In the genomic region with DNA sequence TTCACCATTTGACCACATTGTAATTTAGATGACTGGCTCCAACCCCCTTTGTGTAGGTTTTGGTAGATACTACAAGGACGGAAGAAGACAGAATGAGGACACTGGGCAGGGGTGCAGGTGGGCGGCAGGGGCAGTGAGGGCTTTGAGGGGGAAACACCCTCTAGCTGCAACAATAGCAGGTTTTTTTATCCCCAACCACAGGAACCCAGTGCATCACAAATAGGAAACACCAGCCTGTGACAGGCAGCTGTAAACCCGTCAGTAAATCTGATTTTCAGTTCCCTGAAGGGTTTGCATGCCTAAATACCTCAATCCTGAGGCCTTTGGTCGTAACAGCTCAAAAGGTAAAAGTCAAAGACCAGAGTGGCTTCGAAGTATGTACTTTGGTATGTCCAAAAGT, we compare ENCODE assay signal across 1 cellular context.
A peak's percentile ranks its signal among the peaks of the same experiment; 100 is the strongest.
TF ChIP-seq lines count a peak whose summit lies in the region.

No MANE protein-coding gene starts in this region.

TF ChIP-seq in GM12878, 131 proteins besides CTCF, POLR2A, EP300 and RAD21 (continued from another document and continues in another):
- no peak for TF ChIP-seq IRF3 (IDR thresholded peaks at IDR 0.05)
- TF ChIP-seq RB1 (IDR thresholded peaks at IDR 0.05; ENCODE audit: borderline replicate concordance) = no peak
- TF ChIP-seq WRNIP1 (IDR thresholded peaks at IDR 0.05; ENCODE audit: borderline replicate concordance, low read depth, low read length) = no peak
- no peak for TF ChIP-seq E2F8 (IDR thresholded peaks at IDR 0.05; ENCODE audit: low read depth, partially characterized antibody)
- TF ChIP-seq ZNF687 (IDR thresholded peaks at IDR 0.05) = no peak
- no peak for TF ChIP-seq NRF1 (conservative IDR thresholded peaks at IDR 0.05; ENCODE audit: low read depth, low read length)
- TF ChIP-seq TCF12 (IDR thresholded peaks at IDR 0.05; ENCODE audit: low read depth, low read length) = peak; percentile 55; the same call in 1 of the 2 replicates
- no peak for TF ChIP-seq BMI1 (IDR thresholded peaks at IDR 0.05; ENCODE audit: borderline replicate concordance)
- TF ChIP-seq, protein P1, sequence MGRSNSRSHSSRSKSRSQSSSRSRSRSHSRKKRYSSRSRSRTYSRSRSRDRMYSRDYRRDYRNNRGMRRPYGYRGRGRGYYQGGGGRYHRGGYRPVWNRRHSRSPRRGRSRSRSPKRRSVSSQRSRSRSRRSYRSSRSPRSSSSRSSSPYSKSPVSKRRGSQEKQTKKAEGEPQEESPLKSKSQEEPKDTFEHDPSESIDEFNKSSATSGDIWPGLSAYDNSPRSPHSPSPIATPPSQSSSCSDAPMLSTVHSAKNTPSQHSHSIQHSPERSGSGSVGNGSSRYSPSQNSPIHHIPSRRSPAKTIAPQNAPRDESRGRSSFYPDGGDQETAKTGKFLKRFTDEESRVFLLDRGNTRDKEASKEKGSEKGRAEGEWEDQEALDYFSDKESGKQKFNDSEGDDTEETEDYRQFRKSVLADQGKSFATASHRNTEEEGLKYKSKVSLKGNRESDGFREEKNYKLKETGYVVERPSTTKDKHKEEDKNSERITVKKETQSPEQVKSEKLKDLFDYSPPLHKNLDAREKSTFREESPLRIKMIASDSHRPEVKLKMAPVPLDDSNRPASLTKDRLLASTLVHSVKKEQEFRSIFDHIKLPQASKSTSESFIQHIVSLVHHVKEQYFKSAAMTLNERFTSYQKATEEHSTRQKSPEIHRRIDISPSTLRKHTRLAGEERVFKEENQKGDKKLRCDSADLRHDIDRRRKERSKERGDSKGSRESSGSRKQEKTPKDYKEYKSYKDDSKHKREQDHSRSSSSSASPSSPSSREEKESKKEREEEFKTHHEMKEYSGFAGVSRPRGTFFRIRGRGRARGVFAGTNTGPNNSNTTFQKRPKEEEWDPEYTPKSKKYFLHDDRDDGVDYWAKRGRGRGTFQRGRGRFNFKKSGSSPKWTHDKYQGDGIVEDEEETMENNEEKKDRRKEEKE (IDR thresholded peaks at IDR 0.05) = no peak
- TF ChIP-seq IKZF1 (conservative IDR thresholded peaks at IDR 0.05) = peak; percentile 63
- peak; percentile 56; the same call in 1 of the 2 replicates for TF ChIP-seq ZBED1 (IDR thresholded peaks at IDR 0.05; ENCODE audit: borderline replicate concordance)
- TF ChIP-seq YY1 (IDR thresholded peaks at IDR 0.05; ENCODE audit: low read depth, low read length) = no peak
- no peak for TF ChIP-seq E2F4 (IDR thresholded peaks at IDR 0.05; ENCODE audit: low read depth, low read length)
- peak; percentile 32; the same call in 1 of the 2 replicates for TF ChIP-seq EED (IDR thresholded peaks at IDR 0.05; ENCODE audit: low read depth)
- peak; percentile 67; a peak in 2 of 4 replicates for TF ChIP-seq IKZF2 (IDR thresholded peaks at IDR 0.05)
- no peak for TF ChIP-seq POLR2AphosphoS5 (IDR thresholded peaks at IDR 0.05; ENCODE audit: low read length)
- no peak for TF ChIP-seq ZZZ3 (IDR thresholded peaks at IDR 0.05; ENCODE audit: control insufficient read depth, insufficient read length, low read depth)
- no peak for TF ChIP-seq TAF1 (IDR thresholded peaks at IDR 0.05; ENCODE audit: borderline replicate concordance, low read depth, low read length)
- peak; percentile 44; the same call in 1 of the 2 replicates for TF ChIP-seq NR2F1 (conservative IDR thresholded peaks at IDR 0.05)
- TF ChIP-seq, protein P2, sequence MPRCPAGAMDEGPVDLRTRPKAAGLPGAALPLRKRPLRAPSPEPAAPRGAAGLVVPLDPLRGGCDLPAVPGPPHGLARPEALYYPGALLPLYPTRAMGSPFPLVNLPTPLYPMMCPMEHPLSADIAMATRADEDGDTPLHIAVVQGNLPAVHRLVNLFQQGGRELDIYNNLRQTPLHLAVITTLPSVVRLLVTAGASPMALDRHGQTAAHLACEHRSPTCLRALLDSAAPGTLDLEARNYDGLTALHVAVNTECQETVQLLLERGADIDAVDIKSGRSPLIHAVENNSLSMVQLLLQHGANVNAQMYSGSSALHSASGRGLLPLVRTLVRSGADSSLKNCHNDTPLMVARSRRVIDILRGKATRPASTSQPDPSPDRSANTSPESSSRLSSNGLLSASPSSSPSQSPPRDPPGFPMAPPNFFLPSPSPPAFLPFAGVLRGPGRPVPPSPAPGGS (IDR thresholded peaks at IDR 0.05; ENCODE audit: borderline replicate concordance, insufficient read depth, low read depth, low read length, poor library complexity, severe bottlenecking) = no peak
- no peak for TF ChIP-seq CBX3 (IDR thresholded peaks at IDR 0.05; ENCODE audit: borderline replicate concordance, low read depth)
- peak; percentile 65; the same call in 1 of the 2 replicates for TF ChIP-seq CBFB (IDR thresholded peaks at IDR 0.05; ENCODE audit: low read depth)
- TF ChIP-seq CEBPB (IDR thresholded peaks at IDR 0.05; ENCODE audit: borderline replicate concordance in 1 of 2, low read depth in 2 of 2, low read length in 2 of 2) = no peak
- TF ChIP-seq, protein P3, sequence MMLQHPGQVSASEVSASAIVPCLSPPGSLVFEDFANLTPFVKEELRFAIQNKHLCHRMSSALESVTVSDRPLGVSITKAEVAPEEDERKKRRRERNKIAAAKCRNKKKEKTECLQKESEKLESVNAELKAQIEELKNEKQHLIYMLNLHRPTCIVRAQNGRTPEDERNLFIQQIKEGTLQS (IDR thresholded peaks at IDR 0.05; ENCODE audit: borderline replicate concordance, extremely low read depth, low read depth, low read length) = no peak
- TF ChIP-seq SIX5 (IDR thresholded peaks at IDR 0.05; ENCODE audit: low read depth, low read length, severe bottlenecking) = no peak
- TF ChIP-seq POU2F2 (IDR thresholded peaks at IDR 0.05; ENCODE audit: borderline replicate concordance, low read depth, low read length) = no peak; the same call in 2 of the 3 replicates
- no peak for TF ChIP-seq CHD1 (IDR thresholded peaks at IDR 0.05; ENCODE audit: low read depth, low read length)
- TF ChIP-seq ZSCAN29 (IDR thresholded peaks at IDR 0.05) = no peak
- no peak for TF ChIP-seq CUX1 (IDR thresholded peaks at IDR 0.05; ENCODE audit: insufficient replicate concordance, low read depth, low read length)
- no peak for TF ChIP-seq MAX (IDR thresholded peaks at IDR 0.05; ENCODE audit: low read depth, low read length)
- no peak for TF ChIP-seq CHD4 (IDR thresholded peaks at IDR 0.05)
- no peak for TF ChIP-seq MTA3 (IDR thresholded peaks at IDR 0.05; ENCODE audit: borderline replicate concordance, low read length)
- no peak for TF ChIP-seq HSF1 (IDR thresholded peaks at IDR 0.05; ENCODE audit: low read depth, low read length)
- no peak for TF ChIP-seq SP1 (IDR thresholded peaks at IDR 0.05; ENCODE audit: low read depth, low read length)
